1 cellular context compared by ENCODE assay signal in the genomic region with DNA sequence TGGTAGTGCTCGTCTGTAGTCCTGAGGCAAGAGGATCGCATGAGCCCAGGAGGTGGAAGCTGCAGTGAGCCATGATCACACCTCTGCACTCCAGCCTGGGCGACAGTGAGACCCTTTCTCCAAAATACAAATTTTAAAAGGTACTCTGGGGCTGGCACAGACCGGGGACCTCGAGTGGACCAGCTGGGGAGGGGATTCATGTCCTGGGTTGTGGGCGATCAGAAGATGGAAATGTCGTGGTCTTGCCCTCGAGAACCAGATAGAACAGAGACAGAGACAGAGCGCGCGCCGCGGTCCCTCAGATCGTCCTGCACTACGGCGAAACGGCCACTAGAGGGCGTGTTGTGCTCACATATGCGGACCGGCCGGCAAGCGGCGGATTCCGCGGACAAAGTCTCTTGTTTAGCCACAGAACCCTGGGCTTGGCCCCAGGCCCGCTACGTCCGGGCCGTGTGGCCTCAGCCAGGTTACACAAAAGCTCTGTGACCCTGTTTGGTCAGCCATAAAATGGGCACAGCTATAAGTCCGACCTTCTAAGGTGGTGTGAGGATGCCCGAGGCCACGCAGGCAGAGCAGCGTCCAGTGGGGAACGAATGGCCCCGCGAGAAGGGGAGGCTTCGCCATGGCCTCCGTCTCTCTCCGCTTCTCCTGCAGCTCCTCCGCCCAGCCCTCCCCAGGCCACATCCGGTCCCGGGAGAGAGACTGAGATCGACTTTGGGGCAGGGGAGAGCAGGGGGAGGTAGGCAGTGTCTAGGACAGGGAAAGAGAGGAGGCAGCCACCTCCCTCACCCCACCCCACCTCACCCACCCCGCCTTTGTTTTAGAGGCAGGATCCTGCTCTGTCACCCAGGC.
TF ChIP-seq lines count a peak whose summit lies in the region.

No MANE protein-coding gene starts in this region.

TF ChIP-seq in HEK293, 187 proteins besides CTCF, POLR2A, EP300 and RAD21 (continued from another document and continues in another):
- TF ChIP-seq ZNF335 (tag by site-specific recombination; conservative IDR thresholded peaks at IDR 0.05) (peak; percentile 97), ZNF707 (tag by site-specific recombination; IDR thresholded peaks at IDR 0.05) (no peak), SP3 (tag by site-specific recombination; IDR thresholded peaks at IDR 0.05) (peak; percentile 48; the same call in 1 of the 2 replicates), ZNF654 (tag by site-specific recombination; IDR thresholded peaks at IDR 0.05; ENCODE audit: low read depth) (peak; percentile 98), ZBTB48 (tag by site-specific recombination; IDR thresholded peaks at IDR 0.05) (0 out of 2 replicates have a peak, but pooled peaks have one; percentile 43), ZNF24 (tag by site-specific recombination; IDR thresholded peaks at IDR 0.05) (peak; percentile 67; the same call in 1 of the 2 replicates), ZNF2 (tag by site-specific recombination; IDR thresholded peaks at IDR 0.05) (peak; percentile 88), ZNF350 (tag by site-specific recombination; IDR thresholded peaks at IDR 0.05) (no peak), ZNF768 (tag by site-specific recombination; IDR thresholded peaks at IDR 0.05) (peak; percentile 45; the same call in 1 of the 2 replicates), ZNF274 (IDR thresholded peaks at IDR 0.05; ENCODE audit: low read length) (no peak), ZNF274 (tag by site-specific recombination; IDR thresholded peaks at IDR 0.05; ENCODE audit: borderline replicate concordance) (no peak), ZNF560 (tag by site-specific recombination; IDR thresholded peaks at IDR 0.05; ENCODE audit: borderline replicate concordance) (no peak), ZNF501 (tag by site-specific recombination; IDR thresholded peaks at IDR 0.05) (peak; percentile 59; the same call in 1 of the 2 replicates), SCRT1 (tag by site-specific recombination; IDR thresholded peaks at IDR 0.05; ENCODE audit: borderline replicate concordance) (no peak), EGR2 (tag by site-specific recombination; IDR thresholded peaks at IDR 0.05; ENCODE audit: low read depth) (0 out of 2 replicates have a peak, but pooled peaks have one; percentile 9), IKZF3 (tag by site-specific recombination; IDR thresholded peaks at IDR 0.05) (no peak), MEIS1 (CRISPR knock-in tag; IDR thresholded peaks at IDR 0.05; ENCODE audit: borderline replicate concordance) (no peak), ZBTB17 (tag by site-specific recombination; IDR thresholded peaks at IDR 0.05) (peak; percentile 90), ZFP69B (tag by site-specific recombination; IDR thresholded peaks at IDR 0.05) (peak; percentile 39; the same call in 1 of the 2 replicates)
- TF ChIP-seq, protein P1, sequence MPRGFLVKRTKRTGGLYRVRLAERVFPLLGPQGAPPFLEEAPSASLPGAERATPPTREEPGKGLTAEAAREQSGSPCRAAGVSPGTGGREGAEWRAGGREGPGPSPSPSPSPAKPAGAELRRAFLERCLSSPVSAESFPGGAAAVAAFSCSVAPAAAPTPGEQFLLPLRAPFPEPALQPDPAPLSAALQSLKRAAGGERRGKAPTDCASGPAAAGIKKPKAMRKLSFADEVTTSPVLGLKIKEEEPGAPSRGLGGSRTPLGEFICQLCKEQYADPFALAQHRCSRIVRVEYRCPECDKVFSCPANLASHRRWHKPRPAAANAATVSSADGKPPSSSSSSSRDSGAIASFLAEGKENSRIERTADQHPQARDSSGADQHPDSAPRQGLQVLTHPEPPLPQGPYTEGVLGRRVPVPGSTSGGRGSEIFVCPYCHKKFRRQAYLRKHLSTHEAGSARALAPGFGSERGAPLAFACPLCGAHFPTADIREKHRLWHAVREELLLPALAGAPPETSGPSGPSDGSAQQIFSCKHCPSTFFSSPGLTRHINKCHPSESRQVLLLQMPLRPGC (tag by site-specific recombination; IDR thresholded peaks at IDR 0.05) = no peak
- TF ChIP-seq, protein P2, sequence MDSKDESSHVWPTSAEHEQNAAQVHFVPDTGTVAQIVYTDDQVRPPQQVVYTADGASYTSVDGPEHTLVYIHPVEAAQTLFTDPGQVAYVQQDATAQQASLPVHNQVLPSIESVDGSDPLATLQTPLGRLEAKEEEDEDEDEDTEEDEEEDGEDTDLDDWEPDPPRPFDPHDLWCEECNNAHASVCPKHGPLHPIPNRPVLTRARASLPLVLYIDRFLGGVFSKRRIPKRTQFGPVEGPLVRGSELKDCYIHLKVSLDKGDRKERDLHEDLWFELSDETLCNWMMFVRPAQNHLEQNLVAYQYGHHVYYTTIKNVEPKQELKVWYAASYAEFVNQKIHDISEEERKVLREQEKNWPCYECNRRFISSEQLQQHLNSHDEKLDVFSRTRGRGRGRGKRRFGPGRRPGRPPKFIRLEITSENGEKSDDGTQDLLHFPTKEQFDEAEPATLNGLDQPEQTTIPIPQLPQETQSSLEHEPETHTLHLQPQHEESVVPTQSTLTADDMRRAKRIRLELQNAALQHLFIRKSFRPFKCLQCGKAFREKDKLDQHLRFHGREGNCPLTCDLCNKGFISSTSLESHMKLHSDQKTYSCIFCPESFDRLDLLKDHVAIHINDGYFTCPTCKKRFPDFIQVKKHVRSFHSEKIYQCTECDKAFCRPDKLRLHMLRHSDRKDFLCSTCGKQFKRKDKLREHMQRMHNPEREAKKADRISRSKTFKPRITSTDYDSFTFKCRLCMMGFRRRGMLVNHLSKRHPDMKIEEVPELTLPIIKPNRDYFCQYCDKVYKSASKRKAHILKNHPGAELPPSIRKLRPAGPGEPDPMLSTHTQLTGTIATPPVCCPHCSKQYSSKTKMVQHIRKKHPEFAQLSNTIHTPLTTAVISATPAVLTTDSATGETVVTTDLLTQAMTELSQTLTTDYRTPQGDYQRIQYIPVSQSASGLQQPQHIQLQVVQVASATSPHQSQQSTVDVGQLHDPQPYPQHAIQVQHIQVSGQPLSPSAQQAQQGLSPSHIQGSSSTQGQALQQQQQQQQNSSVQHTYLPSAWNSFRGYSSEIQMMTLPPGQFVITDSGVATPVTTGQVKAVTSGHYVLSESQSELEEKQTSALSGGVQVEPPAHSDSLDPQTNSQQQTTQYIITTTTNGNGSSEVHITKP (tag by site-specific recombination; IDR thresholded peaks at IDR 0.05) = peak; percentile 37; the same call in 1 of the 2 replicates
- TF ChIP-seq, protein P3, sequence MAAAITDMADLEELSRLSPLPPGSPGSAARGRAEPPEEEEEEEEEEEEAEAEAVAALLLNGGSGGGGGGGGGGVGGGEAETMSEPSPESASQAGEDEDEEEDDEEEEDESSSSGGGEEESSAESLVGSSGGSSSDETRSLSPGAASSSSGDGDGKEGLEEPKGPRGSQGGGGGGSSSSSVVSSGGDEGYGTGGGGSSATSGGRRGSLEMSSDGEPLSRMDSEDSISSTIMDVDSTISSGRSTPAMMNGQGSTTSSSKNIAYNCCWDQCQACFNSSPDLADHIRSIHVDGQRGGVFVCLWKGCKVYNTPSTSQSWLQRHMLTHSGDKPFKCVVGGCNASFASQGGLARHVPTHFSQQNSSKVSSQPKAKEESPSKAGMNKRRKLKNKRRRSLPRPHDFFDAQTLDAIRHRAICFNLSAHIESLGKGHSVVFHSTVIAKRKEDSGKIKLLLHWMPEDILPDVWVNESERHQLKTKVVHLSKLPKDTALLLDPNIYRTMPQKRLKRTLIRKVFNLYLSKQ (tag by site-specific recombination; IDR thresholded peaks at IDR 0.05; ENCODE audit: borderline replicate concordance) = no peak
- TF ChIP-seq, protein P4, sequence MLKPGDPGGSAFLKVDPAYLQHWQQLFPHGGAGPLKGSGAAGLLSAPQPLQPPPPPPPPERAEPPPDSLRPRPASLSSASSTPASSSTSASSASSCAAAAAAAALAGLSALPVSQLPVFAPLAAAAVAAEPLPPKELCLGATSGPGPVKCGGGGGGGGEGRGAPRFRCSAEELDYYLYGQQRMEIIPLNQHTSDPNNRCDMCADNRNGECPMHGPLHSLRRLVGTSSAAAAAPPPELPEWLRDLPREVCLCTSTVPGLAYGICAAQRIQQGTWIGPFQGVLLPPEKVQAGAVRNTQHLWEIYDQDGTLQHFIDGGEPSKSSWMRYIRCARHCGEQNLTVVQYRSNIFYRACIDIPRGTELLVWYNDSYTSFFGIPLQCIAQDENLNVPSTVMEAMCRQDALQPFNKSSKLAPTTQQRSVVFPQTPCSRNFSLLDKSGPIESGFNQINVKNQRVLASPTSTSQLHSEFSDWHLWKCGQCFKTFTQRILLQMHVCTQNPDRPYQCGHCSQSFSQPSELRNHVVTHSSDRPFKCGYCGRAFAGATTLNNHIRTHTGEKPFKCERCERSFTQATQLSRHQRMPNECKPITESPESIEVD (tag by site-specific recombination; IDR thresholded peaks at IDR 0.05) = no peak
- TF ChIP-seq, protein P5, sequence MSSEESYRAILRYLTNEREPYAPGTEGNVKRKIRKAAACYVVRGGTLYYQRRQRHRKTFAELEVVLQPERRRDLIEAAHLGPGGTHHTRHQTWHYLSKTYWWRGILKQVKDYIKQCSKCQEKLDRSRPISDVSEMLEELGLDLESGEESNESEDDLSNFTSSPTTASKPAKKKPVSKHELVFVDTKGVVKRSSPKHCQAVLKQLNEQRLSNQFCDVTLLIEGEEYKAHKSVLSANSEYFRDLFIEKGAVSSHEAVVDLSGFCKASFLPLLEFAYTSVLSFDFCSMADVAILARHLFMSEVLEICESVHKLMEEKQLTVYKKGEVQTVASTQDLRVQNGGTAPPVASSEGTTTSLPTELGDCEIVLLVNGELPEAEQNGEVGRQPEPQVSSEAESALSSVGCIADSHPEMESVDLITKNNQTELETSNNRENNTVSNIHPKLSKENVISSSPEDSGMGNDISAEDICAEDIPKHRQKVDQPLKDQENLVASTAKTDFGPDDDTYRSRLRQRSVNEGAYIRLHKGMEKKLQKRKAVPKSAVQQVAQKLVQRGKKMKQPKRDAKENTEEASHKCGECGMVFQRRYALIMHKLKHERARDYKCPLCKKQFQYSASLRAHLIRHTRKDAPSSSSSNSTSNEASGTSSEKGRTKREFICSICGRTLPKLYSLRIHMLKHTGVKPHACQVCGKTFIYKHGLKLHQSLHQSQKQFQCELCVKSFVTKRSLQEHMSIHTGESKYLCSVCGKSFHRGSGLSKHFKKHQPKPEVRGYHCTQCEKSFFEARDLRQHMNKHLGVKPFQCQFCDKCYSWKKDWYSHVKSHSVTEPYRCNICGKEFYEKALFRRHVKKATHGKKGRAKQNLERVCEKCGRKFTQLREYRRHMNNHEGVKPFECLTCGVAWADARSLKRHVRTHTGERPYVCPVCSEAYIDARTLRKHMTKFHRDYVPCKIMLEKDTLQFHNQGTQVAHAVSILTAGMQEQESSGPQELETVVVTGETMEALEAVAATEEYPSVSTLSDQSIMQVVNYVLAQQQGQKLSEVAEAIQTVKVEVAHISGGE (tag by site-specific recombination; conservative IDR thresholded peaks at IDR 0.05; ENCODE audit: low read depth) = 0 out of 2 replicates have a peak, but pooled peaks have one; percentile 35
- TF ChIP-seq, protein P6, sequence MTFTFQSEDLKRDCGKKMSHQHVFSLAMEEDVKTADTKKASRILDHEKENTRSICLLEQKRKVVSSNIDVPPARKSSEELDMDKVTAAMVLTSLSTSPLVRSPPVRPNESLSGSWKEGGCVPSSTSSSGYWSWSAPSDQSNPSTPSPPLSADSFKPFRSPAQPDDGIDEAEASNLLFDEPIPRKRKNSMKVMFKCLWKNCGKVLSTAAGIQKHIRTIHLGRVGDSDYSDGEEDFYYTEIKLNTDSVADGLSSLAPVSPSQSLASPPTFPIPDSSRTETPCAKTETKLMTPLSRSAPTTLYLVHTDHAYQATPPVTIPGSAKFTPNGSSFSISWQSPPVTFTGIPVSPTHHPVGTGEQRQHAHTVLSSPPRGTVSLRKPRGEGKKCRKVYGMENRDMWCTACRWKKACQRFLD (tag by site-specific recombination; IDR thresholded peaks at IDR 0.05) = 0 out of 2 replicates have a peak, but pooled peaks have one; percentile 44
- TF ChIP-seq, protein P7, sequence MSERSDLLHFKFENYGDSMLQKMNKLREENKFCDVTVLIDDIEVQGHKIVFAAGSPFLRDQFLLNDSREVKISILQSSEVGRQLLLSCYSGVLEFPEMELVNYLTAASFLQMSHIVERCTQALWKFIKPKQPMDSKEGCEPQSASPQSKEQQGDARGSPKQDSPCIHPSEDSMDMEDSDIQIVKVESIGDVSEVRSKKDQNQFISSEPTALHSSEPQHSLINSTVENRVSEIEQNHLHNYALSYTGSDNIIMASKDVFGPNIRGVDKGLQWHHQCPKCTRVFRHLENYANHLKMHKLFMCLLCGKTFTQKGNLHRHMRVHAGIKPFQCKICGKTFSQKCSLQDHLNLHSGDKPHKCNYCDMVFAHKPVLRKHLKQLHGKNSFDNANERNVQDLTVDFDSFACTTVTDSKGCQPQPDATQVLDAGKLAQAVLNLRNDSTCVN (tag by site-specific recombination; optimal IDR thresholded peaks at IDR 0.05) = peak; percentile 51
- TF ChIP-seq, protein P8, sequence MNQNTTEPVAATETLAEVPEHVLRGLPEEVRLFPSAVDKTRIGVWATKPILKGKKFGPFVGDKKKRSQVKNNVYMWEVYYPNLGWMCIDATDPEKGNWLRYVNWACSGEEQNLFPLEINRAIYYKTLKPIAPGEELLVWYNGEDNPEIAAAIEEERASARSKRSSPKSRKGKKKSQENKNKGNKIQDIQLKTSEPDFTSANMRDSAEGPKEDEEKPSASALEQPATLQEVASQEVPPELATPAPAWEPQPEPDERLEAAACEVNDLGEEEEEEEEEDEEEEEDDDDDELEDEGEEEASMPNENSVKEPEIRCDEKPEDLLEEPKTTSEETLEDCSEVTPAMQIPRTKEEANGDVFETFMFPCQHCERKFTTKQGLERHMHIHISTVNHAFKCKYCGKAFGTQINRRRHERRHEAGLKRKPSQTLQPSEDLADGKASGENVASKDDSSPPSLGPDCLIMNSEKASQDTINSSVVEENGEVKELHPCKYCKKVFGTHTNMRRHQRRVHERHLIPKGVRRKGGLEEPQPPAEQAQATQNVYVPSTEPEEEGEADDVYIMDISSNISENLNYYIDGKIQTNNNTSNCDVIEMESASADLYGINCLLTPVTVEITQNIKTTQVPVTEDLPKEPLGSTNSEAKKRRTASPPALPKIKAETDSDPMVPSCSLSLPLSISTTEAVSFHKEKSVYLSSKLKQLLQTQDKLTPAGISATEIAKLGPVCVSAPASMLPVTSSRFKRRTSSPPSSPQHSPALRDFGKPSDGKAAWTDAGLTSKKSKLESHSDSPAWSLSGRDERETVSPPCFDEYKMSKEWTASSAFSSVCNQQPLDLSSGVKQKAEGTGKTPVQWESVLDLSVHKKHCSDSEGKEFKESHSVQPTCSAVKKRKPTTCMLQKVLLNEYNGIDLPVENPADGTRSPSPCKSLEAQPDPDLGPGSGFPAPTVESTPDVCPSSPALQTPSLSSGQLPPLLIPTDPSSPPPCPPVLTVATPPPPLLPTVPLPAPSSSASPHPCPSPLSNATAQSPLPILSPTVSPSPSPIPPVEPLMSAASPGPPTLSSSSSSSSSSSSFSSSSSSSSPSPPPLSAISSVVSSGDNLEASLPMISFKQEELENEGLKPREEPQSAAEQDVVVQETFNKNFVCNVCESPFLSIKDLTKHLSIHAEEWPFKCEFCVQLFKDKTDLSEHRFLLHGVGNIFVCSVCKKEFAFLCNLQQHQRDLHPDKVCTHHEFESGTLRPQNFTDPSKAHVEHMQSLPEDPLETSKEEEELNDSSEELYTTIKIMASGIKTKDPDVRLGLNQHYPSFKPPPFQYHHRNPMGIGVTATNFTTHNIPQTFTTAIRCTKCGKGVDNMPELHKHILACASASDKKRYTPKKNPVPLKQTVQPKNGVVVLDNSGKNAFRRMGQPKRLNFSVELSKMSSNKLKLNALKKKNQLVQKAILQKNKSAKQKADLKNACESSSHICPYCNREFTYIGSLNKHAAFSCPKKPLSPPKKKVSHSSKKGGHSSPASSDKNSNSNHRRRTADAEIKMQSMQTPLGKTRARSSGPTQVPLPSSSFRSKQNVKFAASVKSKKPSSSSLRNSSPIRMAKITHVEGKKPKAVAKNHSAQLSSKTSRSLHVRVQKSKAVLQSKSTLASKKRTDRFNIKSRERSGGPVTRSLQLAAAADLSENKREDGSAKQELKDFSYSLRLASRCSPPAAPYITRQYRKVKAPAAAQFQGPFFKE (tag by site-specific recombination; IDR thresholded peaks at IDR 0.05; ENCODE audit: borderline replicate concordance) = no peak
